ENCODE assay signal across 34 cellular contexts in the genomic region with DNA sequence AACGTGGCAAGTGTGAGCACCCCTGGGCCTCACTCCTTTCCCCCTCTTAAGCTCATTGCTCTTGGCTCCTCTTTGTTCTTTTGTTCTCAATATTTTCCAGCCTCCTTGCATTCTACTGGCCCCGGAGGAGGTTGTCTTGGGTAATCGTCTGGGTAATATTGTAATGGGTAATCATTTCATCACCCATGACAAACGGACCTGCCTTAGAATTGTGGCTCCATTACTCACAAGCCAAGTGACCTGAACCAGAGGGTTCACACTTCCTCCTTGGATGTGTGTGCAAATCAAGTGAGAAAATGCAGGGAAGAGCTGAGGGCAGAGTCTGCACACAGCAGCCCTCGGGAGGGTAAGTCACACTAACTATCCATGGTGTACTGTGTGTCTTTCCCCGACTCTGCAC.
A peak's percentile ranks its signal among the peaks of the same experiment; 100 is the strongest.
DNase-seq lines count a peak whose midpoint lies in the region; ATAC-seq and TF ChIP-seq lines count a peak whose summit lies in the region.
"Had no signal": no experiment of that assay in that cellular context is flagged by ENCODE, and none has a peak within 500 bp of the region (broad histone marks: within the 10 kb centered on the region; RNA-seq: fewer than 3 reads in every experiment).

No MANE protein-coding gene starts in this region.

- H3K4me3 ChIP-seq in breast epithelium (no peak overlapping the region), WERI-Rb-1 (ENCODE audit: low read depth, low read length) (no peak overlapping the region)
- H3K4me3 ChIP-seq: cardiac muscle cell, ovary, upper lobe of left lung had no signal

- POLR2A ChIA-PET in MCF 10A (lab: Yijun Ruan, JAX) = interaction anchor here (0.7 kb wide), 1 partner anchor 68 kb away, joined by 3 read pairs; no protein-coding TSS in a partner anchor

- intact Hi-C loops in MCF 10A (cut with micrococcal nuclease) (no loop called here), breast epithelium (cut with DNase I; ENCODE audit: low total_unique reads) (no loop called here)
- intact Hi-C loops in activated T-helper 1 cell treated with anti-CD3 and anti-CD28 coated beads, Interleukin-12 subunit alpha, Interleukin-12 subunit beta, Interleukin-2, Interleukin-4 antibody, amounts not matched to agents 30 ng/mL and 10 ng/mL and 1 ng/mL, durations not matched to agents 14 hours and 24 hours and 36 hours (cut with micrococcal nuclease) = no loop called here

- BruUV-seq in MCF 10A (replicated peaks; lab: Mats Ljungman, UMichigan) = no TSS peak

- ATAC-seq in foreskin keratinocyte (peak; percentile 5), GM21717 (IDR thresholded peaks at IDR 0.05; ENCODE audit: unreplicated experiment) (no peak)
- ATAC-seq: left colon; Panc1; stimulated activated naive B cell treated with anti-CD40 and anti-IgM and Interleukin-4, amounts not matched to agents 10 μg/mL and 1 μg/mL and 100 μg/mL, for 72 hours had no signal

- no peak overlapping the region for H3K4me3 Mint-ChIP-seq in MCF 10A (ENCODE audit: unreplicated experiment)
- no peak overlapping the region for H3K4me3 Mint-ChIP-seq in activated T-helper 1 cell treated with anti-CD3 and anti-CD28 coated beads, Interleukin-12 subunit alpha, Interleukin-12 subunit beta, Interleukin-2, Interleukin-4 antibody, amounts not matched to agents 30 ng/mL and 10 ng/mL and 1 ng/mL, durations not matched to agents 14 hours and 24 hours and 36 hours
- H3K4me3 Mint-ChIP-seq: activated naive CD8-positive, alpha-beta T cell treated with anti-CD3 and anti-CD28 coated beads for 36 hours; activated T-cell treated with anti-CD3 and anti-CD28 coated beads, Interleukin-2, amount 50 U/mL, for 24 hours; endodermal cell; memory B cell; stimulated activated naive B cell treated with anti-CD40 and anti-IgM and Interleukin-4, amounts not matched to agents 10 μg/mL and 1 μg/mL and 100 μg/mL, for 72 hours had no signal

- peaks cover 11% of the 10 kb centered on the region for H3K4me1 Mint-ChIP-seq in MCF 10A (ENCODE audit: insufficient read depth, unreplicated experiment)
- no peaks in the 10 kb centered on the region for H3K4me1 Mint-ChIP-seq in activated T-helper 1 cell treated with anti-CD3 and anti-CD28 coated beads, Interleukin-12 subunit alpha, Interleukin-12 subunit beta, Interleukin-2, Interleukin-4 antibody, amounts not matched to agents 30 ng/mL and 10 ng/mL and 1 ng/mL, durations not matched to agents 14 hours and 24 hours and 36 hours (ENCODE audit: low read depth)
- H3K4me1 Mint-ChIP-seq: activated naive CD8-positive, alpha-beta T cell treated with anti-CD3 and anti-CD28 coated beads for 36 hours; stimulated activated naive B cell treated with anti-CD40 and anti-IgM and Interleukin-4, amounts not matched to agents 10 μg/mL and 1 μg/mL and 100 μg/mL, for 72 hours had no signal

- DNase-seq in MCF 10A (ENCODE audit: unreplicated experiment) (peak; percentile 19), breast epithelium (ENCODE audit: low spot score in 2 of 2) (no peak), WERI-Rb-1 (no peak), foreskin keratinocyte (peak in 1 of 2 donors; percentile 19), NCI-H510A treated with DMSO at 0.1 percent for 48 hours (lab: John Stamatoyannopoulos, UW) (no peak), NCI-H345 (lab: John Stamatoyannopoulos, UW) (no peak)
- no peak for DNase-seq in activated T-helper 1 cell treated with anti-CD3 and anti-CD28 coated beads, Interleukin-12 subunit alpha, Interleukin-12 subunit beta, Interleukin-2, Interleukin-4 antibody, amounts not matched to agents 30 ng/mL and 10 ng/mL and 1 ng/mL, durations not matched to agents 14 hours and 24 hours and 36 hours (ENCODE audit: low spot score)
- DNase-seq: activated CD4-positive, alpha-beta T cell treated with anti-CD3 and anti-CD28 coated beads for 48 hours; activated gamma-delta T cell; activated naive CD8-positive, alpha-beta T cell treated with anti-CD3 and anti-CD28 coated beads for 36 hours; activated T-cell treated with anti-CD3 and anti-CD28 coated beads, Interleukin-2, amount 50 U/mL, for 24 hours; anterior cingulate cortex; Calu3; DND-41; endodermal cell; H7; hippocampal formation; left colon; NCI-H1417; NCI-H2029; NCI-H526; ovary; SIG-M5; stimulated activated naive B cell treated with anti-CD40 and anti-IgM and Interleukin-4, amounts not matched to agents 10 μg/mL and 1 μg/mL and 100 μg/mL, for 72 hours; substantia nigra; T-helper 9 cell; upper lobe of left lung had no signal

- no peaks in the 10 kb centered on the region for H3K36me3 Mint-ChIP-seq in MCF 10A (ENCODE audit: insufficient read depth, unreplicated experiment)
- no peaks in the 10 kb centered on the region for H3K36me3 Mint-ChIP-seq in activated T-helper 1 cell treated with anti-CD3 and anti-CD28 coated beads, Interleukin-12 subunit alpha, Interleukin-12 subunit beta, Interleukin-2, Interleukin-4 antibody, amounts not matched to agents 30 ng/mL and 10 ng/mL and 1 ng/mL, durations not matched to agents 14 hours and 24 hours and 36 hours (ENCODE audit: low read depth)
- H3K36me3 Mint-ChIP-seq: activated naive CD8-positive, alpha-beta T cell treated with anti-CD3 and anti-CD28 coated beads for 36 hours; stimulated activated naive B cell treated with anti-CD40 and anti-IgM and Interleukin-4, amounts not matched to agents 10 μg/mL and 1 μg/mL and 100 μg/mL, for 72 hours had no signal

- no peaks in the 10 kb centered on the region for H3K36me3 ChIP-seq in breast epithelium
- no peaks in the 10 kb centered on the region; the same call in 1 of the 2 replicates for H3K36me3 ChIP-seq in WERI-Rb-1
- H3K36me3 ChIP-seq: cardiac muscle cell, ovary, upper lobe of left lung had no signal

- no peak overlapping the region for H3K27ac Mint-ChIP-seq in MCF 10A (ENCODE audit: low read depth, unreplicated experiment)
- H3K27ac Mint-ChIP-seq in activated T-helper 1 cell treated with anti-CD3 and anti-CD28 coated beads, Interleukin-12 subunit alpha, Interleukin-12 subunit beta, Interleukin-2, Interleukin-4 antibody, amounts not matched to agents 30 ng/mL and 10 ng/mL and 1 ng/mL, durations not matched to agents 14 hours and 24 hours and 36 hours = no peak overlapping the region
- H3K27ac Mint-ChIP-seq: activated naive CD8-positive, alpha-beta T cell treated with anti-CD3 and anti-CD28 coated beads for 36 hours; activated T-cell treated with anti-CD3 and anti-CD28 coated beads, Interleukin-2, amount 50 U/mL, for 24 hours; endodermal cell; memory B cell; stimulated activated naive B cell treated with anti-CD40 and anti-IgM and Interleukin-4, amounts not matched to agents 10 μg/mL and 1 μg/mL and 100 μg/mL, for 72 hours had no signal

- H3K27ac ChIP-seq in breast epithelium (no peak overlapping the region), WERI-Rb-1 (peak overlapping the region; percentile 93), foreskin keratinocyte (no peak overlapping the region)
- H3K27ac ChIP-seq: 22Rv1, C4-2B, cardiac muscle cell, ovary, upper lobe of left lung, VCaP had no signal

- CTCF ChIA-PET in MCF 10A (lab: Yijun Ruan, JAX) = interaction anchor here (0.6 to 1.0 kb wide), 3 partner anchors 14 to 321 kb away, joined by 3 read pairs; no protein-coding TSS in a partner anchor

- no peak for TF ChIP-seq POLR2A in breast epithelium (IDR thresholded peaks at IDR 0.05)

- H3K27me3 ChIP-seq in breast epithelium (peaks cover 0 to 13% of the 10 kb centered on the region in 2 donors), WERI-Rb-1 (ENCODE audit: insufficient read depth, low read depth, severe bottlenecking) (no peaks in the 10 kb centered on the region), foreskin keratinocyte (peaks cover 12% of the 10 kb centered on the region)
- H3K27me3 ChIP-seq: cardiac muscle cell, ovary, upper lobe of left lung had no signal

- no peaks in the 10 kb centered on the region for H3K4me1 ChIP-seq in breast epithelium
- peaks cover 9% of the 10 kb centered on the region for H3K4me1 ChIP-seq in foreskin keratinocyte
- H3K4me1 ChIP-seq: upper lobe of left lung had no signal

- TF ChIP-seq CTCF in MCF 10A (IDR thresholded peaks at IDR 0.05; ENCODE audit: unreplicated experiment) (no peak), breast epithelium (IDR thresholded peaks at IDR 0.05) (no peak), WERI-Rb-1 (IDR thresholded peaks at IDR 0.05; ENCODE audit: low read depth, low read length) (no peak), foreskin keratinocyte (conservative IDR thresholded peaks at IDR 0.05) (no peak)

- peaks cover 2% of the 10 kb centered on the region for H3K27me3 Mint-ChIP-seq in MCF 10A (ENCODE audit: insufficient read depth, unreplicated experiment)
- peaks cover 3% of the 10 kb centered on the region for H3K27me3 Mint-ChIP-seq in activated T-helper 1 cell treated with anti-CD3 and anti-CD28 coated beads, Interleukin-12 subunit alpha, Interleukin-12 subunit beta, Interleukin-2, Interleukin-4 antibody, amounts not matched to agents 30 ng/mL and 10 ng/mL and 1 ng/mL, durations not matched to agents 14 hours and 24 hours and 36 hours (ENCODE audit: insufficient read depth)

- no peaks in the 10 kb centered on the region for H3K9me3 ChIP-seq in breast epithelium
- peaks cover 10% of the 10 kb centered on the region for H3K9me3 ChIP-seq in WERI-Rb-1 (ENCODE audit: severe bottlenecking)
- H3K9me3 ChIP-seq: ovary, upper lobe of left lung had no signal

- H3K9me3 Mint-ChIP-seq in MCF 10A (ENCODE audit: unreplicated experiment) = peaks cover 16% of the 10 kb centered on the region
- no peaks in the 10 kb centered on the region for H3K9me3 Mint-ChIP-seq in activated T-helper 1 cell treated with anti-CD3 and anti-CD28 coated beads, Interleukin-12 subunit alpha, Interleukin-12 subunit beta, Interleukin-2, Interleukin-4 antibody, amounts not matched to agents 30 ng/mL and 10 ng/mL and 1 ng/mL, durations not matched to agents 14 hours and 24 hours and 36 hours
- H3K9me3 Mint-ChIP-seq: activated naive CD8-positive, alpha-beta T cell treated with anti-CD3 and anti-CD28 coated beads for 36 hours; activated T-cell treated with anti-CD3 and anti-CD28 coated beads, Interleukin-2, amount 50 U/mL, for 24 hours had no signal
